In the genomic region with DNA sequence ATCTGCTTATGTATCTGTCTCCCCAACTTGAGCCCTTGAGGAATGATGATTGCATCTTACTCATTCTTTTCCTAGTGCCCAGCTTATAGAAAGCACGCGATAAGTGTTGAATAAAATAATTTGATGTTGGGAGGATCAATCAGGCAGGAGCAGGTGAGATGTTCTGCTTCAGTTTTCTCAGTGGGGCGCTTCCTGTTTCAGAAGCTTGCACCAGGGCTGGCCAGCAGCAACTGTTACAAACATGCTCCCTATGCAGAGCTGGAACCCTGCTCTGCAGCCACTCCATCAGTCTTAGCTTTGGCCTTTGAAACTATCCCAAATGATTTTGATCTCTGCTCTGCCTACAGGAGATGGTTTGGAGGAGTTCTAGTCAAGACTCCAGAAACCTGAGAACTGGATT, we compare ENCODE assay signal across 12 cellular contexts. TPM values are rescaled to one million over a fixed set of nuclear protein-coding genes. Genes with fewer than 3 reads are reported as not detected.
DNase-seq lines count a peak whose midpoint lies in the region; ATAC-seq, FAIRE-seq and TF ChIP-seq lines count a peak whose summit lies in the region.
"Had no signal": no experiment of that assay in that cellular context is flagged by ENCODE, and none has a peak within 500 bp of the region (broad histone marks: within the 10 kb centered on the region; RNA-seq: fewer than 3 reads in every experiment).

No MANE protein-coding gene starts in this region.

- H3K9ac ChIP-seq in BLaER1: 0 out of 2 replicates have a peak overlapping the region, but pooled peaks have one; percentile 1

- H3K4me2 ChIP-seq in BLaER1 (peak overlapping the region; percentile 98), OCI-LY7 (ENCODE audit: low read length) (peak overlapping the region; percentile 89), hepatocyte (peak overlapping the region; percentile 39)

- H3K9me3 ChIP-seq in BLaER1: no peaks in the 10 kb centered on the region
- no peaks in the 10 kb centered on the region for H3K9me3 ChIP-seq in OCI-LY7 (ENCODE audit: low read length)
- no peaks in the 10 kb centered on the region for H3K9me3 ChIP-seq in hepatocyte (ENCODE audit: low read depth)
- H3K9me3 ChIP-seq in stomach: no peaks in the 10 kb centered on the region

- H3K36me3 ChIP-seq in BLaER1 (peaks cover 20% of the 10 kb centered on the region; the same call in 1 of the 2 replicates), OCI-LY7 (ENCODE audit: insufficient read depth, low read length) (0 out of 2 replicates have a peak, but pooled peaks cover 3% of the 10 kb centered on the region), hepatocyte (replicated peaks; ENCODE audit: insufficient read depth, low read depth) (no peaks in the 10 kb centered on the region), stomach (no peaks in the 10 kb centered on the region)

- no peak for ATAC-seq in HG02884 (IDR thresholded peaks at IDR 0.05; ENCODE audit: unreplicated experiment)

- H4K20me1 ChIP-seq in BLaER1 (peaks cover 14% of the 10 kb centered on the region; the same call in 1 of the 2 replicates), OCI-LY7 (ENCODE audit: insufficient read depth, low read length) (no peaks in the 10 kb centered on the region; the same call in 1 of the 2 replicates), hepatocyte (ENCODE audit: insufficient read depth, poor library complexity, severe bottlenecking) (no peaks in the 10 kb centered on the region)

- H3K27me3 ChIP-seq in BLaER1: no peaks in the 10 kb centered on the region
- H3K27me3 ChIP-seq in hepatocyte: no peaks in the 10 kb centered on the region
- no peaks in the 10 kb centered on the region for H3K27me3 ChIP-seq in stomach

- CTCF ChIA-PET in OCI-LY7 (lab: Charles Lee; ENCODE audit: unreplicated experiment): interaction anchor here (0.5 to 2.3 kb wide), 5 partner anchors 14 to 1645 kb away, joined by 3 to 18 read pairs (median 3); partner anchors contain the start of gene SRSF8

- no peaks in the 10 kb centered on the region for H3K9me2 ChIP-seq in OCI-LY7 (ENCODE audit: insufficient read depth, low read length)
- H3K9me2 ChIP-seq in hepatocyte (replicated peaks; ENCODE audit: insufficient read depth): no peaks in the 10 kb centered on the region

- peak overlapping the region; percentile 87; the same call in 1 of the 2 replicates for H3K27ac ChIP-seq in BLaER1
- H3K27ac ChIP-seq in OCI-LY7 (ENCODE audit: low read depth, low read length, poor library complexity, severe bottlenecking): peak overlapping the region; percentile 88
- peak overlapping the region; percentile 74 for H3K27ac ChIP-seq in hepatocyte
- no peak overlapping the region for H3K27ac ChIP-seq in stomach

- DNase-seq in GM18507 (ENCODE audit: extremely low spot score, insufficient read length, low read depth): no peak
- DNase-seq in OCI-LY7 (ENCODE audit: low spot score): peak; percentile 75
- no peak for DNase-seq in hepatocyte (ENCODE audit: low spot score)
- DNase-seq in stomach: no peak
- DNase-seq in activated gamma-delta T cell treated with Interleukin-2 at 50 U/mL for 16 hours: no peak
- no peak for DNase-seq in RPMI8226
- DNase-seq: cerebellar nuclear complex, NCI-H146 had no signal

- 96% methylated on average over 3 of the region's 3 CpGs for WGBS in hepatocyte (ENCODE audit: low lambda C conversion rate, missing lambda C conversion rate)
- 81 to 91% (median 90%) methylated on average over 3 of the region's 3 CpGs for WGBS in stomach, 5 donors

- H3K4me3 ChIP-seq in BLaER1 (peak overlapping the region; percentile 96; the same call in 1 of the 2 replicates), OCI-LY7 (ENCODE audit: low read depth, low read length, poor library complexity, severe bottlenecking) (peak overlapping the region; percentile 82), hepatocyte (no peak overlapping the region), stomach (no peak overlapping the region)

- TF ChIP-seq EP300 in stomach (IDR thresholded peaks at IDR 0.05): no peak

- no peak for TF ChIP-seq CTCF in OCI-LY7 (conservative IDR thresholded peaks at IDR 0.05; ENCODE audit: low read length)
- TF ChIP-seq CTCF in hepatocyte (IDR thresholded peaks at IDR 0.05; ENCODE audit: poor library complexity): no peak
- TF ChIP-seq CTCF in stomach (IDR thresholded peaks at IDR 0.05): no peak

- FAIRE-seq in GM18507 (lab: Jason Lieb, UNC): peak; percentile 65
- FAIRE-seq: small intestine had no signal

- H3K79me2 ChIP-seq in OCI-LY7 (ENCODE audit: insufficient read depth, low read depth, low read length) (peaks cover 39% of the 10 kb centered on the region), hepatocyte (peaks cover 27% of the 10 kb centered on the region)

- H3K4me1 ChIP-seq in BLaER1 (peaks cover 87% of the 10 kb centered on the region), OCI-LY7 (ENCODE audit: insufficient read depth, low read length, poor library complexity, severe bottlenecking) (peaks cover 91% of the 10 kb centered on the region), hepatocyte (ENCODE audit: insufficient read depth) (peaks cover 25% of the 10 kb centered on the region), stomach (peaks cover 19 to 43% (median 34%) of the 10 kb centered on the region in 4 donors)

- POLR2A ChIA-PET in OCI-LY7 (lab: Charles Lee): interaction anchor here (0.6 to 1.9 kb wide), 14 partner anchors 9 to 621 kb away, joined by 3 to 19 read pairs (median 4); partner anchors contain the start of gene SRSF8

- H2AFZ ChIP-seq in OCI-LY7 (ENCODE audit: low read length) (peak overlapping the region; percentile 49), hepatocyte (no peak overlapping the region)

- intact Hi-C loops in OCI-LY7 (cut with micrococcal nuclease; ENCODE audit: unreplicated experiment): loop anchor here (2.0 to 10.0 kb wide), 5 partner anchors 45 to 1121 kb away; partner anchors contain the start of gene SESN3
- intact Hi-C loops in stomach (cut with DNase I; ENCODE audit: low total_unique reads): no loop called here

- TF ChIP-seq POLR2A in stomach (IDR thresholded peaks at IDR 0.05): no peak

- BruUV-seq in OCI-LY7 (replicated peaks; lab: Mats Ljungman, UMichigan): no TSS peak

RNA-seq across cellular contexts. Expression of gene ENDOD1, which starts 3.9 kb away (rescaled TPM):
- total RNA-seq in OCI-LY7 (2014; rRNA removed; shearing (Covaris generic)): 18.5 and 20.4 TPM in 2 replicates
- total RNA-seq in OCI-LY7 (2022) (21.4 and 22.5 TPM in 2 replicates), hepatocyte (26.6 and 27.6 TPM in 2 replicates), stomach (10 to 100 TPM; 11.1 to 32.2 (median 22.3) TPM)
- polyA plus RNA-seq in hepatocyte (8.8 and 10.4 TPM in 2 replicates), stomach (1 to 10 TPM; 2.4 to 8.4 (median 3.2) TPM)

RNA-seq across cellular contexts. Expression of gene SRSF8, which starts 26.8 kb away (rescaled TPM):
- 12.8 and 13.1 TPM in 2 replicates for total RNA-seq in OCI-LY7 (2014; rRNA removed; shearing (Covaris generic))
- total RNA-seq in OCI-LY7 (2022) (36.6 and 42.1 TPM in 2 replicates), hepatocyte (31.2 and 52.0 TPM in 2 replicates), stomach (10 to 100 TPM; 10.7 to 34.6 (median 25.7) TPM)
- polyA plus RNA-seq in hepatocyte (43.0 and 48.2 TPM in 2 replicates), stomach (10 to 100 TPM; 30.3 to 39.6 (median 36.3) TPM)

RNA-seq across cellular contexts. Expression of gene KDM4F, which starts 44.3 kb away (rescaled TPM):
- total RNA-seq in OCI-LY7 (2014; rRNA removed; shearing (Covaris generic)): not detected in 2 replicates
- total RNA-seq in OCI-LY7 (2022) (not detected in 2 replicates), hepatocyte (not detected in 2 replicates), stomach (not detected)
- polyA plus RNA-seq in hepatocyte (not detected in 2 replicates), stomach (not detected)
- total RNA-seq: HT1080 had no signal
- polyA plus RNA-seq: small intestine had no signal

Comparison
In these comparisons a context has a peak if more than half of its experiments do, and no peak if none do; other contexts are left out.
1. H3K27ac ChIP-seq: peak in BLaER1 (single experiment), OCI-LY7 (single experiment) and hepatocyte (single experiment); none in stomach (0 of 5).
2. H3K4me2 ChIP-seq: peak in every context shown above with its lines; median percentile 98 in BLaER1; 89 in OCI-LY7; 39 in hepatocyte.
3. H3K4me3 ChIP-seq: peak in BLaER1 (single experiment) and OCI-LY7 (single experiment); none in hepatocyte (single experiment) and stomach (0 of 4).